Comparison of ENCODE assay signal across 23 cellular contexts in the genomic region with DNA sequence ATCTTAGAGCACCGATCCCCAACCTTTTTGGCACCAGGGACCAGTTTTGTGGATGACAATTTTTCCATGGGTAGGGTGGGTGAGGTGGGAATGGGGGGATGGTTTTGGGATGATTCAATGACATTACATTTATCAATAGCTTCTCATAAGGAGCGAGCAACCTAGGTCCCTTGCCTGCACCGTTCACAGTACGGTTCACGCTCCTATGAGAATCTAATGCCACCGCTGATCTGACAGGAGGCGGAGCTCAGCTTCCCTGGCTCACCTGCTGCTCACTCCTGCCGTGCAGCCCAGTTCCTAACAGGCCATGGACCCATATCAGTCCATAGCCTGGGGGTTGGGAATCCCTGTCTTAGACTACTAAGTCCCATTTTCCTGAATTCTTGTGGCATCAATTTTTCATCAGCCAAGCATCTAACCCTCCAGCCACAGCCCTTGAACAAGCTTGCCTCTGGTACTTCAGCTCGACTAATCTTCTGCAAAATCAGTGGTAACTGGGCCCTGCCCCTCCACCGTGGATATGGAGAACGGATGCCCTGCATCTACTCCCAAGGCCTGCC.
"Had no signal": no experiment of that assay in that cellular context is flagged by ENCODE, and none has a peak within 500 bp of the region (broad histone marks: within the 10 kb centered on the region; RNA-seq: fewer than 3 reads in every experiment).

No MANE protein-coding gene starts in this region.

- H3K36me3 ChIP-seq: adrenal gland had no signal

- ATAC-seq: activated T-helper 17 cell treated with anti-CD3 and anti-CD28 coated beads, Interleukin-2, amount 50 U/mL, for 72 hours had no signal

- H3K4me1 ChIP-seq: adrenal gland had no signal

- H3K27ac ChIP-seq: adrenal gland, RWPE1 had no signal

- H3K27me3 ChIP-seq: adrenal gland had no signal

- H3K9me3 ChIP-seq: adrenal gland had no signal

- DNase-seq: activated CD4-positive, alpha-beta T cell treated with anti-CD3 and anti-CD28 coated beads for 48 hours; activated CD4-positive, alpha-beta T cell treated with anti-CD3 and anti-CD28 coated beads, Interleukin-2, amount 50 U/mL, for 4 hours; activated CD4-positive, CD25-positive, alpha-beta regulatory T cell treated with anti-CD3 and anti-CD28 coated beads, Interleukin-2, amount 50 U/mL, for 72 hours; activated naive CD4-positive, alpha-beta T cell treated with anti-CD3 and anti-CD28 coated beads, Interleukin-2, amount 50 U/mL, for 16 hours; activated naive CD8-positive, alpha-beta T cell treated with anti-CD3 and anti-CD28 coated beads, Interleukin-2, amount 10 ng/mL, durations not matched to agents 7 days and 5 days; activated T-cell treated with anti-CD3 and anti-CD28 coated beads for 4 hours; activated T-cell treated with anti-CD3 and anti-CD28 coated beads, Interleukin-2, amount 50 U/mL, for 48 hours; adrenal gland; anterior cingulate cortex; Kasumi-1; KBM-7; NCI-H1105 treated with DMSO at 0.1 percent for 48 hours; NCI-H1436 treated with DMSO at 0.1 percent for 48 hours; NCI-H1930; NCI-H2107; NCI-H2171 treated with DMSO at 0.1 percent for 48 hours; NCI-H345; NCI-H510A; NCI-H526 treated with DMSO at 0.1 percent for 48 hours; NCI-H82; SHP77 treated with DMSO at 0.1 percent for 48 hours had no signal

- H3K4me3 ChIP-seq: adrenal gland had no signal
